Comparison of ENCODE assay signal across 1 cellular context in the genomic region with DNA sequence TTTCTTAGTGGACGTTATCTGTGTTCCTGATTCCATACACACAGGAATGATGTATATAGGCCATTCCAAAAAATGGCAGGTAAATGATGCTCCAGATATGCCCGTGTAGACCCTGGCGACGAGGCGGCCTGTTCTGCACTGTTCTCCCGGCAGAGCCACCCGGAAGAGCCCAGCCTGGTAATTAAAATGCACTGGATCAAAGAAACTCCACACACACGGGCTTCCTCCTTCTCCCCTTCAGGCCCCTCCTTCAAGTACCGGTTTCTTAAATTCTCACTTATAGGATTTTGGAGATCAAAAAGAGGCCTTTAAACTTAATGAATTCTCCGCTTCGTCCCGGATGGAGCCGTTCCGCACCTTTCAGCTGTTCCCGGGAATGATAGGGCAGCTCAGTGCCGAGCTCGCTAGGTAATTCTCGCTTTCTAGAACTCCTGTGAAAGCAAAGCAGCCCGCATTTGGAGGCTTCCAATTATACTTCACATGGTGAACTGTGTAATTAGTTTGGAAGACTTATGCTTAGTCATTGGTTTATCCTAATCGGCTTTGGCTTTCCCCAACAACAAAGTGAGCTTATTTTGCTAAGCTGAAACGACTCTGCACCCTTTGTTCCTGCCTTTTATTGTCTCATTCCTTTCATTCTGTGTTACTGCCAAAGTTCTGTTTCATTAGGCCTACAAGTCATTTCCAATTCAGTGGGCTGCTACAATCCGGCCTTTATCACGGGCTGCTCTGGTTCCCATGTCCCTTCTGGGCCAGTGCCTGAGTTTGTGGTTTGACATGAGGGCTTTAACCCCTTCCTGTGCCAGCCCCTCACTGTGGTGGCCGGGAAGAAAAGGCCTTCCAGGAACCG.
TF ChIP-seq lines count a peak whose summit lies in the region.

No MANE protein-coding gene starts in this region.

TF ChIP-seq in HepG2, 621 proteins besides CTCF, POLR2A, EP300 and RAD21 (continued from another document and continues in another):
- TF ChIP-seq NRL (CRISPR knock-in tag; IDR thresholded peaks at IDR 0.05; ENCODE audit: borderline replicate concordance) (peak; percentile 43; the same call in 1 of the 2 replicates), ZBTB7A (CRISPR knock-in tag; IDR thresholded peaks at IDR 0.05) (peak; percentile 29; the same call in 1 of the 2 replicates), ZNF501 (CRISPR knock-in tag; IDR thresholded peaks at IDR 0.05) (peak; percentile 36; the same call in 1 of the 2 replicates), MLLT10 (CRISPR knock-in tag; IDR thresholded peaks at IDR 0.05) (no peak), ZNF841 (CRISPR knock-in tag; IDR thresholded peaks at IDR 0.05; ENCODE audit: borderline replicate concordance) (no peak), NFYB (CRISPR knock-in tag; IDR thresholded peaks at IDR 0.05) (0 out of 2 replicates have a peak, but pooled peaks have one; percentile 5), SMAD1 (CRISPR knock-in tag; IDR thresholded peaks at IDR 0.05; ENCODE audit: borderline replicate concordance, low read depth) (peak; percentile 61; the same call in 1 of the 2 replicates), ZNF619 (CRISPR knock-in tag; IDR thresholded peaks at IDR 0.05) (0 out of 2 replicates have a peak, but pooled peaks have one; percentile 16), SOX5 (CRISPR knock-in tag; IDR thresholded peaks at IDR 0.05; ENCODE audit: borderline replicate concordance) (peak; percentile 61; the same call in 1 of the 2 replicates), ZBTB38 (CRISPR knock-in tag; IDR thresholded peaks at IDR 0.05) (peak; percentile 61; the same call in 1 of the 2 replicates), PRPF4 (IDR thresholded peaks at IDR 0.05; ENCODE audit: low read depth, low read length, poor library complexity, severe bottlenecking) (peak; percentile 7), RBM22 (optimal IDR thresholded peaks at IDR 0.05; ENCODE audit: low read length) (peak; percentile 0), SOX13 (IDR thresholded peaks at IDR 0.05) (no peak), SOX13 (CRISPR knock-in tag; conservative IDR thresholded peaks at IDR 0.05 in 1 of 2, IDR thresholded peaks at IDR 0.05 in 1 of 2) (peak in 1 of 2 experiments; percentile 70; a peak in 2 of 4 replicates), ZNF367 (CRISPR knock-in tag; IDR thresholded peaks at IDR 0.05; ENCODE audit: borderline replicate concordance) (no peak), ZNF17 (CRISPR knock-in tag; IDR thresholded peaks at IDR 0.05) (no peak), XRCC5 (optimal IDR thresholded peaks at IDR 0.05; ENCODE audit: low read length) (peak; percentile 46), BCL6 (CRISPR knock-in tag; IDR thresholded peaks at IDR 0.05) (peak; percentile 72), ARNTL (CRISPR knock-in tag; IDR thresholded peaks at IDR 0.05) (no peak), PITX1 (CRISPR knock-in tag; IDR thresholded peaks at IDR 0.05) (no peak), ZNF678 (CRISPR knock-in tag; IDR thresholded peaks at IDR 0.05) (0 out of 2 replicates have a peak, but pooled peaks have one; percentile 15), CHD4 (IDR thresholded peaks at IDR 0.05; ENCODE audit: borderline replicate concordance, low read length) (no peak), ZNF510 (CRISPR knock-in tag; IDR thresholded peaks at IDR 0.05; ENCODE audit: low read depth) (0 out of 2 replicates have a peak, but pooled peaks have one; percentile 49), NFE2L2 (IDR thresholded peaks at IDR 0.05; ENCODE audit: low read length) (peak; percentile 58; the same call in 1 of the 2 replicates)
- TF ChIP-seq, protein P1, sequence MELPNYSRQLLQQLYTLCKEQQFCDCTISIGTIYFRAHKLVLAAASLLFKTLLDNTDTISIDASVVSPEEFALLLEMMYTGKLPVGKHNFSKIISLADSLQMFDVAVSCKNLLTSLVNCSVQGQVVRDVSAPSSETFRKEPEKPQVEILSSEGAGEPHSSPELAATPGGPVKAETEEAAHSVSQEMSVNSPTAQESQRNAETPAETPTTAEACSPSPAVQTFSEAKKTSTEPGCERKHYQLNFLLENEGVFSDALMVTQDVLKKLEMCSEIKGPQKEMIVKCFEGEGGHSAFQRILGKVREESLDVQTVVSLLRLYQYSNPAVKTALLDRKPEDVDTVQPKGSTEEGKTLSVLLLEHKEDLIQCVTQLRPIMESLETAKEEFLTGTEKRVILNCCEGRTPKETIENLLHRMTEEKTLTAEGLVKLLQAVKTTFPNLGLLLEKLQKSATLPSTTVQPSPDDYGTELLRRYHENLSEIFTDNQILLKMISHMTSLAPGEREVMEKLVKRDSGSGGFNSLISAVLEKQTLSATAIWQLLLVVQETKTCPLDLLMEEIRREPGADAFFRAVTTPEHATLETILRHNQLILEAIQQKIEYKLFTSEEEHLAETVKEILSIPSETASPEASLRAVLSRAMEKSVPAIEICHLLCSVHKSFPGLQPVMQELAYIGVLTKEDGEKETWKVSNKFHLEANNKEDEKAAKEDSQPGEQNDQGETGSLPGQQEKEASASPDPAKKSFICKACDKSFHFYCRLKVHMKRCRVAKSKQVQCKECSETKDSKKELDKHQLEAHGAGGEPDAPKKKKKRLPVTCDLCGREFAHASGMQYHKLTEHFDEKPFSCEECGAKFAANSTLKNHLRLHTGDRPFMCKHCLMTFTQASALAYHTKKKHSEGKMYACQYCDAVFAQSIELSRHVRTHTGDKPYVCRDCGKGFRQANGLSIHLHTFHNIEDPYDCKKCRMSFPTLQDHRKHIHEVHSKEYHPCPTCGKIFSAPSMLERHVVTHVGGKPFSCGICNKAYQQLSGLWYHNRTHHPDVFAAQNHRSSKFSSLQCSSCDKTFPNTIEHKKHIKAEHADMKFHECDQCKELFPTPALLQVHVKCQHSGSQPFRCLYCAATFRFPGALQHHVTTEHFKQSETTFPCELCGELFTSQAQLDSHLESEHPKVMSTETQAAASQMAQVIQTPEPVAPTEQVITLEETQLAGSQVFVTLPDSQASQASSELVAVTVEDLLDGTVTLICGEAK (IDR thresholded peaks at IDR 0.05), result no peak
- TF ChIP-seq, protein P1 (CRISPR knock-in tag; IDR thresholded peaks at IDR 0.05), result 0 out of 2 replicates have a peak, but pooled peaks have one; percentile 9
- TF ChIP-seq, protein P2, sequence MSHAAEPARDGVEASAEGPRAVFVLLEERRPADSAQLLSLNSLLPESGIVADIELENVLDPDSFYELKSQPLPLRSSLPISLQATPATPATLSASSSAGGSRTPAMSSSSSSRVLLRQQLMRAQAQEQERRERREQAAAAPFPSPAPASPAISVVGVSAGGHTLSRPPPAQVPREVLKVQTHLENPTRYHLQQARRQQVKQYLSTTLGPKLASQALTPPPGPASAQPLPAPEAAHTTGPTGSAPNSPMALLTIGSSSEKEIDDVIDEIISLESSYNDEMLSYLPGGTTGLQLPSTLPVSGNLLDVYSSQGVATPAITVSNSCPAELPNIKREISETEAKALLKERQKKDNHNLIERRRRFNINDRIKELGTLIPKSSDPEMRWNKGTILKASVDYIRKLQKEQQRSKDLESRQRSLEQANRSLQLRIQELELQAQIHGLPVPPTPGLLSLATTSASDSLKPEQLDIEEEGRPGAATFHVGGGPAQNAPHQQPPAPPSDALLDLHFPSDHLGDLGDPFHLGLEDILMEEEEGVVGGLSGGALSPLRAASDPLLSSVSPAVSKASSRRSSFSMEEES (CRISPR knock-in tag; IDR thresholded peaks at IDR 0.05), result no peak
- TF ChIP-seq, protein P3, sequence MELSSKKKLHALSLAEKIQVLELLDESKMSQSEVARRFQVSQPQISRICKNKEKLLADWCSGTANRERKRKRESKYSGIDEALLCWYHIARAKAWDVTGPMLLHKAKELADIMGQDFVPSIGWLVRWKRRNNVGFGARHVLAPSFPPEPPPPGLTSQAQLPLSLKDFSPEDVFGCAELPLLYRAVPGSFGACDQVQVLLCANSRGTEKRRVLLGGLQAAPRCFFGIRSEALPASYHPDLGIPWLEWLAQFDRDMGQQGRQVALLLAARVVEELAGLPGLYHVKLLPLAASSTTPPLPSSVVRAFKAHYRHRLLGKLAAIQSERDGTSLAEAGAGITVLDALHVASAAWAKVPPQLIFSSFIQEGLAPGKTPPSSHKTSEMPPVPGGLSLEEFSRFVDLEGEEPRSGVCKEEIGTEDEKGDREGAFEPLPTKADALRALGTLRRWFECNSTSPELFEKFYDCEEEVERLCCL (CRISPR knock-in tag; IDR thresholded peaks at IDR 0.05; ENCODE audit: borderline replicate concordance), result no peak
- TF ChIP-seq, protein P4, sequence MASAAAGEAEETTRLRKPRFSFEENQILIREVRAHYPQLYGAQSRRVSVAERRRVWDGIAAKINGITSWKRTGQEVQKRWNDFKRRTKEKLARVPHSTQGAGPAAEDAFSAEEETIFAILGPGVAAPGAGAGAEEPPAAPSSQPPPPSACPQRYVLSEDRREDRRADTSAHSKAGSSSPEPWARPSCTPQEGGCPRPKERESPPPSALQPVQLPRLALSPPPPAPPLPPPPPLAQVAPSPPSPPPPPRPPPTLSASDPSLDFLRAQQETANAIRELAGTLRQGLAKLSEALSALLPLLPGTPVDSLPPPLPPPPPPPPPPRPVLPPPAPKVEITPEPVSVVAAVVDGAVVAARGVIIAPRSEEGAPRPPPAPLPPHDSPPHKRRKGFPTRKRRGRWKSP (CRISPR knock-in tag; IDR thresholded peaks at IDR 0.05), result no peak; the same call in 1 of the 2 replicates
- TF ChIP-seq, protein P5, sequence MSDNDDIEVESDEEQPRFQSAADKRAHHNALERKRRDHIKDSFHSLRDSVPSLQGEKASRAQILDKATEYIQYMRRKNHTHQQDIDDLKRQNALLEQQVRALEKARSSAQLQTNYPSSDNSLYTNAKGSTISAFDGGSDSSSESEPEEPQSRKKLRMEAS (IDR thresholded peaks at IDR 0.05), result peak; percentile 54
- TF ChIP-seq, protein P6, sequence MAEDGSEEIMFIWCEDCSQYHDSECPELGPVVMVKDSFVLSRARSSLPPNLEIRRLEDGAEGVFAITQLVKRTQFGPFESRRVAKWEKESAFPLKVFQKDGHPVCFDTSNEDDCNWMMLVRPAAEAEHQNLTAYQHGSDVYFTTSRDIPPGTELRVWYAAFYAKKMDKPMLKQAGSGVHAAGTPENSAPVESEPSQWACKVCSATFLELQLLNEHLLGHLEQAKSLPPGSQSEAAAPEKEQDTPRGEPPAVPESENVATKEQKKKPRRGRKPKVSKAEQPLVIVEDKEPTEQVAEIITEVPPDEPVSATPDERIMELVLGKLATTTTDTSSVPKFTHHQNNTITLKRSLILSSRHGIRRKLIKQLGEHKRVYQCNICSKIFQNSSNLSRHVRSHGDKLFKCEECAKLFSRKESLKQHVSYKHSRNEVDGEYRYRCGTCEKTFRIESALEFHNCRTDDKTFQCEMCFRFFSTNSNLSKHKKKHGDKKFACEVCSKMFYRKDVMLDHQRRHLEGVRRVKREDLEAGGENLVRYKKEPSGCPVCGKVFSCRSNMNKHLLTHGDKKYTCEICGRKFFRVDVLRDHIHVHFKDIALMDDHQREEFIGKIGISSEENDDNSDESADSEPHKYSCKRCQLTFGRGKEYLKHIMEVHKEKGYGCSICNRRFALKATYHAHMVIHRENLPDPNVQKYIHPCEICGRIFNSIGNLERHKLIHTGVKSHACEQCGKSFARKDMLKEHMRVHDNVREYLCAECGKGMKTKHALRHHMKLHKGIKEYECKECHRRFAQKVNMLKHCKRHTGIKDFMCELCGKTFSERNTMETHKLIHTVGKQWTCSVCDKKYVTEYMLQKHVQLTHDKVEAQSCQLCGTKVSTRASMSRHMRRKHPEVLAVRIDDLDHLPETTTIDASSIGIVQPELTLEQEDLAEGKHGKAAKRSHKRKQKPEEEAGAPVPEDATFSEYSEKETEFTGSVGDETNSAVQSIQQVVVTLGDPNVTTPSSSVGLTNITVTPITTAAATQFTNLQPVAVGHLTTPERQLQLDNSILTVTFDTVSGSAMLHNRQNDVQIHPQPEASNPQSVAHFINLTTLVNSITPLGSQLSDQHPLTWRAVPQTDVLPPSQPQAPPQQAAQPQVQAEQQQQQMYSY (CRISPR knock-in tag; IDR thresholded peaks at IDR 0.05), result peak; percentile 51; the same call in 1 of the 2 replicates
- TF ChIP-seq, protein P7, sequence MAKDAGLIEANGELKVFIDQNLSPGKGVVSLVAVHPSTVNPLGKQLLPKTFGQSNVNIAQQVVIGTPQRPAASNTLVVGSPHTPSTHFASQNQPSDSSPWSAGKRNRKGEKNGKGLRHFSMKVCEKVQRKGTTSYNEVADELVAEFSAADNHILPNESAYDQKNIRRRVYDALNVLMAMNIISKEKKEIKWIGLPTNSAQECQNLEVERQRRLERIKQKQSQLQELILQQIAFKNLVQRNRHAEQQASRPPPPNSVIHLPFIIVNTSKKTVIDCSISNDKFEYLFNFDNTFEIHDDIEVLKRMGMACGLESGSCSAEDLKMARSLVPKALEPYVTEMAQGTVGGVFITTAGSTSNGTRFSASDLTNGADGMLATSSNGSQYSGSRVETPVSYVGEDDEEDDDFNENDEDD (CRISPR knock-in tag; IDR thresholded peaks at IDR 0.05; ENCODE audit: borderline replicate concordance), result peak; percentile 9; the same call in 1 of the 2 replicates
- TF ChIP-seq, protein P8, sequence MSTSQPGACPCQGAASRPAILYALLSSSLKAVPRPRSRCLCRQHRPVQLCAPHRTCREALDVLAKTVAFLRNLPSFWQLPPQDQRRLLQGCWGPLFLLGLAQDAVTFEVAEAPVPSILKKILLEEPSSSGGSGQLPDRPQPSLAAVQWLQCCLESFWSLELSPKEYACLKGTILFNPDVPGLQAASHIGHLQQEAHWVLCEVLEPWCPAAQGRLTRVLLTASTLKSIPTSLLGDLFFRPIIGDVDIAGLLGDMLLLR (CRISPR knock-in tag; IDR thresholded peaks at IDR 0.05), result no peak
